In the genomic region with DNA sequence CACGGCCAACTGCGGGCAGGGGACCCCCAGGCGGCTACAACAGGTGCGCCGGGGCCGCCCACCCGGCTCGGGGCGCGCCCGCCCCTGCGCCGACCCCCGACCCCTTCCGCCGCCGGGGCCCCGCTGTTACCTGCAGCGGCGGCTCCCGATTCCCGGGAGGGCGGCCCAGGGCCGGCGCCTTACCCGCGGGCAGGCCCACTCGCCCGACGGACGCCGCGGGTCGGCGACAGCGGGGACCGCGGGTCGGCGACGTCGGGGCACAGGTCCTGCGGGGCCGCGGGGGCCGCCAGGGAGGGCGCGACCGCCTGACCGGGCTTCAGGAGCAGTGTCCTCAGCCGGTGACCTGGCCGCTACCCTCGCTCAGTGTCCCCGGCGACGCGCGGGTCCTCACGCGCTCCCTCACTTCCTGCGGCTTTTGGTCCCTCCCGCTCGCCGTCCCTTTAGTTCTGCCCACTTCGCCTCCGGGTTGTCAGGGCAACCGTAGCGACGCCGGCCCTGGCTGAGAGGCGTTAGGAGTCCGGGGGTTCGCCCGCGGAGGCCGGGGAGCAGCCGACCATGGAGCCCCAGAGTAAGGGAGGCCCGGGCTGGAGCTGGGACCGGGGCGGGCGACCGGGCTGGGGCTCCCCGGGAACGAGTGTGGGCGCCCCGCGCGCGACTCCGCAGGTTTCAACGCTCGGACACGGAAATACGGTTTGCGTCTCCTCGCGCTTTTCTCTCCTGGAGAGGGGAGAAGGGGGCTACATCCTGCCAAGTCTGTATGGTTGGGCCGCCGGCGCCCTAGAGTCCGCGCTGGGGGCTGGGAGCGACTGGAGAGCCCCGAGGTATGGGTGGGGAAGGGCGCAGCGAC, we compare ENCODE assay signal across 8 cellular contexts. TPM values are rescaled to one million over a fixed set of nuclear protein-coding genes. Genes with fewer than 3 reads are reported as not detected.
DNase-seq lines count a peak whose midpoint lies in the region; ATAC-seq and TF ChIP-seq lines count a peak whose summit lies in the region.
"Not testable (repeated sequence)": the region's sequence is repeated elsewhere in the genome, so short reads cannot be mapped to it uniquely, and the experiment has no call there.

A gene with protein sequence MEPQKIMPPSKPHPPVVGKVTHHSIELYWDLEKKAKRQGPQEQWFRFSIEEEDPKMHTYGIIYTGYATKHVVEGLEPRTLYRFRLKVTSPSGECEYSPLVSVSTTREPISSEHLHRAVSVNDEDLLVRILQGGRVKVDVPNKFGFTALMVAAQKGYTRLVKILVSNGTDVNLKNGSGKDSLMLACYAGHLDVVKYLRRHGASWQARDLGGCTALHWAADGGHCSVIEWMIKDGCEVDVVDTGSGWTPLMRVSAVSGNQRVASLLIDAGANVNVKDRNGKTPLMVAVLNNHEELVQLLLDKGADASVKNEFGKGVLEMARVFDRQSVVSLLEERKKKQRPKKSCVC (plus strand): TSS at position 477 of the 847 bp plus-strand sequence. CDS start 79 bp downstream, at position 556.

- H3K4me3 ChIP-seq in Panc1 (ENCODE audit: low read depth in 2 of 2, low read length in 2 of 2) (peak within 1 kb of the TSS; percentile 70 to 84), mucosa of descending colon (peak within 1 kb of the TSS; percentile 84)

- H3K36me3 Mint-ChIP-seq in activated T-cell treated with anti-CD3 and anti-CD28 coated beads, Interleukin-2, amount 50 U/mL, for 4 hours (ENCODE audit: insufficient read depth), result not testable (repeated sequence)

- in situ Hi-C loops in Caki2 (cut with HindIII; ENCODE audit: low pct_unique_long_range_greater_than_20kb, low sequenced_read_pairs); Panc1 (cut with HindIII; ENCODE audit: low pct_unique_long_range_greater_than_20kb, low sequenced_read_pairs): not testable (repeated sequence)

- not testable (repeated sequence) for H3K36me3 ChIP-seq in Panc1 (ENCODE audit: control insufficient read depth, insufficient read depth, low read length); mucosa of descending colon (ENCODE audit: low read depth)

- H3K27ac ChIP-seq in Panc1 (ENCODE audit: low read length), result peak within 1 kb of the TSS; percentile 99

- peak within 1 kb of the TSS; percentile 86 for H3K4me3 Mint-ChIP-seq in activated T-cell treated with anti-CD3 and anti-CD28 coated beads, Interleukin-2, amount 50 U/mL, for 4 hours

- TF ChIP-seq CTCF in Panc1 (IDR thresholded peaks at IDR 0.05); mucosa of descending colon (IDR thresholded peaks at IDR 0.05): not testable (repeated sequence)

- DNase-seq in Caki2 (ENCODE audit: low read depth) (peak; percentile 81), HT1080 (ENCODE audit: low read depth) (peak; percentile 75), mucosa of descending colon (peak; percentile 91 to 93 (median 92))
- DNase-seq in Panc1 (ENCODE audit: low read depth, low spot score), result not testable (repeated sequence)
- peak; percentile 66 for DNase-seq in activated T-cell treated with anti-CD3 and anti-CD28 coated beads, Interleukin-2, amount 50 U/mL, for 4 hours
- peak; percentile 62 to 64 for DNase-seq in stimulated activated CD8-positive, alpha-beta memory T cell treated with anti-CD3 and anti-CD28 coated beads, Interleukin-15, amount 100 ng/mL, for 4 hours (ENCODE audit: low read depth in 2 of 2)

- POLR2A ChIA-PET in Panc1 (lab: Charles Lee), result interaction anchor here (1.4 kb wide), 1 partner anchor 14 kb away, joined by 3 read pairs; no protein-coding TSS in a partner anchor

- H3K9me3 ChIP-seq in Panc1 (ENCODE audit: control insufficient read depth, insufficient read depth, low read depth, low read length); mucosa of descending colon: not testable (repeated sequence)

- peaks cover 14% of the 10 kb centered on the region for H3K27me3 Mint-ChIP-seq in activated T-cell treated with anti-CD3 and anti-CD28 coated beads, Interleukin-2, amount 50 U/mL, for 4 hours (ENCODE audit: low read depth)

- CTCF ChIA-PET in Panc1 (lab: Charles Lee), result not testable (repeated sequence)

- not testable (repeated sequence) for H3K9me3 Mint-ChIP-seq in activated T-cell treated with anti-CD3 and anti-CD28 coated beads, Interleukin-2, amount 50 U/mL, for 4 hours

- peaks cover 37% of the 10 kb centered on the region for H3K4me1 ChIP-seq in Panc1 (ENCODE audit: control insufficient read depth, insufficient read depth, low read length)
- H3K4me1 ChIP-seq in mucosa of descending colon (ENCODE audit: low read depth), result peaks cover 12% of the 10 kb centered on the region

- not testable (repeated sequence) for H3K27me3 ChIP-seq in Panc1 (ENCODE audit: control insufficient read depth, insufficient read depth, low read length)

- ATAC-seq in GM21447 (IDR thresholded peaks at IDR 0.05; ENCODE audit: unreplicated experiment) (peak; percentile 89), Panc1 (peak; percentile 88), esophagus mucosa (peak; percentile 86), mucosa of descending colon (peak; percentile 90)
- peak; percentile 80 to 84 for ATAC-seq in activated T-cell treated with anti-CD3 and anti-CD28 coated beads, Interleukin-2, amount 50 U/mL, for 4 hours

- H3K4me1 Mint-ChIP-seq in activated T-cell treated with anti-CD3 and anti-CD28 coated beads, Interleukin-2, amount 50 U/mL, for 4 hours (ENCODE audit: low read depth), result peaks cover 16% of the 10 kb centered on the region

- intact Hi-C loops in Panc1 (cut with micrococcal nuclease; ENCODE audit: unreplicated experiment); mucosa of descending colon (cut with DNase I, micrococcal nuclease): not testable (repeated sequence)

- not testable (repeated sequence) for BruUV-seq in Panc1 (replicated peaks; lab: Mats Ljungman, UMichigan)

RNA-seq across cellular contexts. Expression of the gene that starts here (rescaled TPM):
- 6.8 and 8.5 TPM in 2 replicates for total RNA-seq in Caki2 (2014; rRNA removed; shearing (Covaris generic); ENCODE audit: low replicate concordance)
- total RNA-seq in HT1080 (2014; rRNA removed; shearing (Covaris generic)), result 0.42 TPM in 1 of 2 replicates, not detected in the other
- polyA plus RNA-seq in HT1080 (2015; cell fraction: cytosol; rRNA removed), result 0.43 and 0.50 TPM in 2 replicates
- polyA plus RNA-seq in HT1080 (2015; cell fraction: nucleus; rRNA removed), result 2.2 and 2.3 TPM in 2 replicates
- total RNA-seq in Panc1 (2021; ENCODE audit: unreplicated experiment) (19.1 TPM), esophagus mucosa (3.2 TPM), mucosa of descending colon (10 to 100 TPM in 1 of 3 donors, 1 to 10 TPM in 2; 4.2 to 10.3 (median 7.4) TPM)
- polyA plus RNA-seq in Panc1 (2012; ENCODE audit: insufficient read length), result 35.0 TPM
- total RNA-seq in activated T-cell treated with anti-CD3 and anti-CD28 coated beads, Interleukin-2, amount 50 U/mL, for 4 hours, result under 1 TPM; 0.37 to 0.71 (median 0.66) TPM

Comparison
In these comparisons a context has a peak if more than half of its experiments do, and no peak if none do; other contexts are left out.
1. Peak in DNase-seq and ATAC-seq in activated T-cell treated with anti-CD3 and anti-CD28 coated beads, Interleukin-2, amount 50 U/mL, for 4 hours; RNA of the gene not detected or under 1 TPM.